21 cellular contexts compared by ENCODE assay signal in genomic region chrX:28843817-28844216, GRCh38.
"Had no signal": no experiment of that assay in that cellular context is flagged by ENCODE, and none has a peak within 500 bp of the region (broad histone marks: within the 10 kb centered on the region; RNA-seq: fewer than 3 reads in every experiment).

No MANE protein-coding gene starts in this region.

- ATAC-seq: foreskin keratinocyte; sciatic nerve; stimulated activated naive B cell treated with anti-CD40 and anti-IgM and Interleukin-4, amounts not matched to agents 10 μg/mL and 1 μg/mL and 100 μg/mL, for 72 hours; stimulated activated naive CD8-positive, alpha-beta T cell treated with anti-CD3 and anti-CD28 coated beads, Interleukin-15, amount 100 ng/mL, for 72 hours; upper lobe of right lung had no signal

- H3K27ac Mint-ChIP-seq: naive B cell; nephron; stimulated activated naive B cell treated with anti-CD40 and anti-IgM and Interleukin-4, amounts not matched to agents 10 μg/mL and 1 μg/mL and 100 μg/mL, for 72 hours; stimulated activated naive CD8-positive, alpha-beta T cell treated with anti-CD3 and anti-CD28 coated beads, Interleukin-15, amount 100 ng/mL, for 72 hours had no signal

- H3K9ac ChIP-seq: parathyroid adenoma had no signal

- DNase-seq: colonic mucosa; dermis blood vessel endothelial cell; erythroblast; foreskin keratinocyte; head of caudate nucleus; left ventricle myocardium inferior; mesenchymal stem cell; naive B cell; stimulated activated CD4-positive, alpha-beta T cell treated with anti-CD3 and anti-CD28 coated beads, Interleukin-2, amount 100 ng/mL, for 24 hours; stimulated activated CD4-positive, alpha-beta T cell treated with anti-CD3 and anti-CD28 coated beads, Interleukin-4, amount 100 ng/mL, for 4 hours; stimulated activated naive B cell treated with anti-CD40 and anti-IgM and Interleukin-4, amounts not matched to agents 10 μg/mL and 1 μg/mL and 100 μg/mL, for 72 hours; stimulated activated naive CD8-positive, alpha-beta T cell treated with anti-CD3 and anti-CD28 coated beads, Interleukin-15, amount 100 ng/mL, for 72 hours; testis; upper lobe of right lung had no signal

- H3K9me3 Mint-ChIP-seq: nephron had no signal

- H2AFZ ChIP-seq: hepatocyte, parathyroid adenoma had no signal

- H3K27me3 Mint-ChIP-seq: naive B cell; stimulated activated naive B cell treated with anti-CD40 and anti-IgM and Interleukin-4, amounts not matched to agents 10 μg/mL and 1 μg/mL and 100 μg/mL, for 72 hours; stimulated activated naive CD8-positive, alpha-beta T cell treated with anti-CD3 and anti-CD28 coated beads, Interleukin-15, amount 100 ng/mL, for 72 hours had no signal

- H3K4me2 ChIP-seq: hepatocyte had no signal

- H3K36me3 Mint-ChIP-seq: naive B cell; stimulated activated naive B cell treated with anti-CD40 and anti-IgM and Interleukin-4, amounts not matched to agents 10 μg/mL and 1 μg/mL and 100 μg/mL, for 72 hours had no signal

- H3K4me3 Mint-ChIP-seq: naive B cell; nephron; stimulated activated naive B cell treated with anti-CD40 and anti-IgM and Interleukin-4, amounts not matched to agents 10 μg/mL and 1 μg/mL and 100 μg/mL, for 72 hours; stimulated activated naive CD8-positive, alpha-beta T cell treated with anti-CD3 and anti-CD28 coated beads, Interleukin-15, amount 100 ng/mL, for 72 hours had no signal

- H3K4me1 ChIP-seq: colonic mucosa, foreskin keratinocyte, left ventricle myocardium inferior, parathyroid adenoma, testis, tibial nerve, upper lobe of right lung, vagina had no signal

- H3K9me3 ChIP-seq: colonic mucosa, left ventricle myocardium inferior, testis, tibial nerve, upper lobe of right lung, vagina had no signal

- H3K4me3 ChIP-seq: colonic mucosa, hepatocyte, left ventricle myocardium inferior, lung, testis, tibial nerve, upper lobe of right lung, vagina had no signal

- H3K79me2 ChIP-seq: hepatocyte, parathyroid adenoma had no signal

- H3K4me1 Mint-ChIP-seq: naive B cell; nephron; stimulated activated naive CD8-positive, alpha-beta T cell treated with anti-CD3 and anti-CD28 coated beads, Interleukin-15, amount 100 ng/mL, for 72 hours had no signal

- H3K27ac ChIP-seq: colonic mucosa, foreskin keratinocyte, hepatocyte, left ventricle myocardium inferior, parathyroid adenoma, testis, tibial nerve, upper lobe of right lung, vagina had no signal

- H3K27me3 ChIP-seq: colonic mucosa, foreskin keratinocyte, hepatocyte, testis, tibial nerve, upper lobe of right lung, vagina had no signal

- H3K36me3 ChIP-seq: colonic mucosa, left ventricle myocardium inferior, tibial nerve, upper lobe of right lung, vagina had no signal
